ENCODE assay signal across 21 cellular contexts in genomic region chr5:95816341-95816740, GRCh38. TPM values are rescaled to one million over a fixed set of nuclear protein-coding genes. Genes with fewer than 3 reads are reported as not detected.
A peak's percentile ranks its signal among the peaks of the same experiment; 100 is the strongest.
DNase-seq lines count a peak whose midpoint lies in the region; ATAC-seq, FAIRE-seq and TF ChIP-seq lines count a peak whose summit lies in the region.
"Had no signal": no experiment of that assay in that cellular context is flagged by ENCODE, and none has a peak within 500 bp of the region (broad histone marks: within the 10 kb centered on the region; RNA-seq: fewer than 3 reads in every experiment).

No MANE protein-coding gene starts in this region.

- no peaks in the 10 kb centered on the region for H3K9me3 Mint-ChIP-seq in activated naive CD4-positive, alpha-beta T cell treated with anti-CD3 and anti-CD28 coated beads for 36 hours
- H3K9me3 Mint-ChIP-seq in T-helper 2 cell treated with Interferon-gamma antibody and Interleukin-4, amounts not matched to agents 5 μg/mL and 100 μg/mL, for 36 hours, result no peaks in the 10 kb centered on the region
- H3K9me3 Mint-ChIP-seq: dendritic cell treated with granulocyte-macrophage colony-stimulating factor and Interleukin-4, amounts not matched to agents 40 ng/mL and 50 ng/mL, for 4 days; stimulated activated naive B cell treated with anti-CD40 and anti-IgM and Interleukin-4, amounts not matched to agents 10 μg/mL and 1 μg/mL and 100 μg/mL, for 72 hours had no signal

- H3K4me1 ChIP-seq in OCI-LY1 (ENCODE audit: insufficient read depth, low read length, severe bottlenecking), result peaks cover 54% of the 10 kb centered on the region
- H3K4me1 ChIP-seq in H1 (replicated peaks in 1 of 4; ENCODE audit: control insufficient read depth in 3 of 4, insufficient read depth in 4 of 4, low read length in 3 of 4), result peaks cover 2 to 17% (median 7%) of the 10 kb centered on the region in 4 experiments; a peak in 5 of 7 replicates
- H3K4me1 ChIP-seq in stomach, result peaks cover 54 to 75% (median 66%) of the 10 kb centered on the region in 4 donors

- intact Hi-C loops in activated naive CD4-positive, alpha-beta T cell treated with anti-CD3 and anti-CD28 coated beads for 36 hours (cut with micrococcal nuclease), result loop anchor here (5.0 kb wide), 1 partner anchor 1081 kb away; no protein-coding TSS in a partner anchor
- intact Hi-C loops in stomach (cut with DNase I; ENCODE audit: low total_unique reads), result no loop called here

- no peak overlapping the region for H4K5ac ChIP-seq in H1 (ENCODE audit: insufficient read length, low read depth, low read length)

- H3K14ac ChIP-seq in H1 (ENCODE audit: insufficient read length), result no peak overlapping the region

- 85% methylated on average over 8 of the region's 8 CpGs; no CpG with 5 or more reads in 1 of the 2 experiments for WGBS in H1 (ENCODE audit: extremely low coverage in 1 of 2, insufficient coverage in 1 of 2, insufficient read length in 1 of 2, insufficient replicate concordance in 2 of 2, low coverage in 1 of 2, low lambda C conversion rate in 2 of 2, missing lambda C conversion rate in 1 of 2), 2 experiments
- WGBS in stomach, 5 donors, result 84 to 92% (median 89%) methylated on average over 8 of the region's 8 CpGs

- no peak overlapping the region for H2AFZ ChIP-seq in OCI-LY1 (ENCODE audit: low read length)
- no peak overlapping the region for H2AFZ ChIP-seq in H1 (ENCODE audit: low read length)

- TF ChIP-seq RAD21 in H1 (IDR thresholded peaks at IDR 0.05 in 1 of 2, conservative IDR thresholded peaks at IDR 0.05 in 1 of 2; ENCODE audit: low read depth in 2 of 2, low read length in 2 of 2), result no peak

- H2BK5ac ChIP-seq in H1 (ENCODE audit: low read depth, low read length), result no peak overlapping the region

- H3K4ac ChIP-seq in H1 (replicated peaks; ENCODE audit: insufficient read length, low read depth, low read length), result no peak overlapping the region

- no peaks in the 10 kb centered on the region for H3K79me1 ChIP-seq in H1 (ENCODE audit: low read depth, low read length)

- H3K4me3 Mint-ChIP-seq in activated naive CD4-positive, alpha-beta T cell treated with anti-CD3 and anti-CD28 coated beads for 36 hours, result no peak overlapping the region
- no peak overlapping the region for H3K4me3 Mint-ChIP-seq in T-helper 2 cell treated with Interferon-gamma antibody and Interleukin-4, amounts not matched to agents 5 μg/mL and 100 μg/mL, for 36 hours
- H3K4me3 Mint-ChIP-seq: dendritic cell treated with granulocyte-macrophage colony-stimulating factor and Interleukin-4, amounts not matched to agents 40 ng/mL and 50 ng/mL, for 4 days; stimulated activated naive B cell treated with anti-CD40 and anti-IgM and Interleukin-4, amounts not matched to agents 10 μg/mL and 1 μg/mL and 100 μg/mL, for 72 hours had no signal

- TF ChIP-seq POLR2A in H1 (IDR thresholded peaks at IDR 0.05; ENCODE audit: control extremely low read depth in 1 of 2, low read depth in 2 of 2, low read length in 2 of 2), result no peak
- TF ChIP-seq POLR2A in stomach (IDR thresholded peaks at IDR 0.05), result no peak

- no peak overlapping the region for H4K91ac ChIP-seq in H1 (replicated peaks; ENCODE audit: insufficient read length, low read length)

- no peak for TF ChIP-seq CTCF in OCI-LY1 (IDR thresholded peaks at IDR 0.05; ENCODE audit: low read length)
- no peak for TF ChIP-seq CTCF in H1 (IDR thresholded peaks at IDR 0.05; ENCODE audit: control extremely low read depth in 1 of 3, insufficient read depth in 1 of 3, low read depth in 1 of 3, low read length in 3 of 3)
- no peak for TF ChIP-seq CTCF in stomach (IDR thresholded peaks at IDR 0.05)

- no peaks in the 10 kb centered on the region for H4K20me1 ChIP-seq in OCI-LY1 (ENCODE audit: insufficient read depth, low read length)
- H4K20me1 ChIP-seq in H1 (replicated peaks in 1 of 2; ENCODE audit: control insufficient read depth in 1 of 2, insufficient read depth in 2 of 2, low read length in 2 of 2), result no peaks in the 10 kb centered on the region

- ATAC-seq in HG02763 (IDR thresholded peaks at IDR 0.05; ENCODE audit: unreplicated experiment), result no peak
- ATAC-seq: left cardiac atrium; SK-N-SH treated with all-trans-retinoic acid at 6 μM for 48 hours; stimulated activated naive B cell treated with anti-CD40 and anti-IgM and Interleukin-4, amounts not matched to agents 10 μg/mL and 1 μg/mL and 100 μg/mL, for 72 hours had no signal

- H3K4me3 ChIP-seq in OCI-LY1 (ENCODE audit: low read depth, low read length, poor library complexity, severe bottlenecking) (no peak overlapping the region), H1 (ENCODE audit: extremely low read depth in 1 of 4, insufficient read depth in 2 of 4, low read depth in 3 of 4, low read length in 4 of 4) (no peak overlapping the region), stomach (peak overlapping the region in 1 of 4 donors; percentile 77)

- peak overlapping the region; percentile 91 for H3K27ac Mint-ChIP-seq in activated naive CD4-positive, alpha-beta T cell treated with anti-CD3 and anti-CD28 coated beads for 36 hours
- H3K27ac Mint-ChIP-seq in T-helper 2 cell treated with Interferon-gamma antibody and Interleukin-4, amounts not matched to agents 5 μg/mL and 100 μg/mL, for 36 hours, result no peak overlapping the region

- FAIRE-seq in H1 (lab: Jason Lieb, UNC), result no peak
- FAIRE-seq: frontal cortex had no signal

- H3K9ac ChIP-seq in OCI-LY1 (ENCODE audit: low read length) (no peak overlapping the region), H1 (replicated peaks in 1 of 4; ENCODE audit: extremely low read depth in 1 of 4, low read depth in 3 of 4, low read length in 3 of 4) (no peak overlapping the region)

- H2BK15ac ChIP-seq in H1 (ENCODE audit: low read length), result no peak overlapping the region

- no peak overlapping the region for H2BK12ac ChIP-seq in H1 (ENCODE audit: low read depth, low read length)

- TF ChIP-seq EP300 in H1 (IDR thresholded peaks at IDR 0.05; ENCODE audit: borderline replicate concordance in 1 of 2, low read depth in 2 of 2, low read length in 2 of 2) (no peak), stomach (IDR thresholded peaks at IDR 0.05) (no peak)

- peak overlapping the region; percentile 50 for H3K27ac ChIP-seq in OCI-LY1 (ENCODE audit: low read depth, low read length, poor library complexity, severe bottlenecking)
- H3K27ac ChIP-seq in H1 (ENCODE audit: low read depth, low read length), result no peak overlapping the region
- H3K27ac ChIP-seq in stomach, result peak overlapping the region in 3 of 5 donors; percentile 66 to 96 (median 73)
- H3K27ac ChIP-seq: VCaP had no signal

- H3K4me2 ChIP-seq in OCI-LY1 (ENCODE audit: low read length), result no peak overlapping the region
- no peak overlapping the region for H3K4me2 ChIP-seq in H1 (ENCODE audit: insufficient read depth in 1 of 2, low read depth in 2 of 2, low read length in 2 of 2)

- H4K8ac ChIP-seq in H1 (ENCODE audit: extremely low read depth, insufficient read depth, low read length), result no peak overlapping the region

- H3K27me3 Mint-ChIP-seq in activated naive CD4-positive, alpha-beta T cell treated with anti-CD3 and anti-CD28 coated beads for 36 hours (ENCODE audit: low read depth), result no peaks in the 10 kb centered on the region
- H3K27me3 Mint-ChIP-seq in T-helper 2 cell treated with Interferon-gamma antibody and Interleukin-4, amounts not matched to agents 5 μg/mL and 100 μg/mL, for 36 hours (ENCODE audit: low read depth), result no peaks in the 10 kb centered on the region
- H3K27me3 Mint-ChIP-seq: dendritic cell treated with granulocyte-macrophage colony-stimulating factor and Interleukin-4, amounts not matched to agents 40 ng/mL and 50 ng/mL, for 4 days; stimulated activated naive B cell treated with anti-CD40 and anti-IgM and Interleukin-4, amounts not matched to agents 10 μg/mL and 1 μg/mL and 100 μg/mL, for 72 hours had no signal

- H3K79me2 ChIP-seq in OCI-LY1 (ENCODE audit: insufficient read depth, low read length), result no peaks in the 10 kb centered on the region
- H3K79me2 ChIP-seq in H1 (ENCODE audit: control insufficient read depth in 1 of 2, insufficient read depth in 2 of 2, low read length in 2 of 2), result no peaks in the 10 kb centered on the region

- H3K23me2 ChIP-seq in H1 (ENCODE audit: low read depth, low read length), result no peaks in the 10 kb centered on the region

- peaks cover 80% of the 10 kb centered on the region for H3K4me1 Mint-ChIP-seq in activated naive CD4-positive, alpha-beta T cell treated with anti-CD3 and anti-CD28 coated beads for 36 hours (ENCODE audit: low read depth)
- peaks cover 55% of the 10 kb centered on the region for H3K4me1 Mint-ChIP-seq in T-helper 2 cell treated with Interferon-gamma antibody and Interleukin-4, amounts not matched to agents 5 μg/mL and 100 μg/mL, for 36 hours (ENCODE audit: low read depth)

- H3K27me3 ChIP-seq in OCI-LY1 (ENCODE audit: insufficient read depth, low read length) (no peaks in the 10 kb centered on the region), H1 (replicated peaks in 1 of 4; ENCODE audit: control insufficient read depth in 3 of 4, extremely low read depth in 1 of 4, insufficient read depth in 3 of 4, low read length in 3 of 4) (peaks cover 0 to 1% (median 0%) of the 10 kb centered on the region in 4 experiments; a peak in 1 of 7 replicates), stomach (no peaks in the 10 kb centered on the region)
- H3K27me3 ChIP-seq: upper lobe of left lung had no signal

- no peaks in the 10 kb centered on the region for H3F3A ChIP-seq in OCI-LY1 (ENCODE audit: insufficient read depth, low read length)

- no peak overlapping the region for H3K56ac ChIP-seq in H1 (replicated peaks; ENCODE audit: insufficient read length, low read depth, low read length)

- POLR2A ChIA-PET in H1 (lab: Charles Lee; ENCODE audit: partially characterized antibody), result interaction anchor here (0.6 kb wide), 1 partner anchor 227 kb away, joined by 4 read pairs; no protein-coding TSS in a partner anchor

- H3K18ac ChIP-seq in H1 (ENCODE audit: extremely low read depth, low read length), result no peak overlapping the region

- H2AK5ac ChIP-seq in H1 (ENCODE audit: low read depth, low read length), result no peak overlapping the region

- DNase-seq in activated naive CD4-positive, alpha-beta T cell treated with anti-CD3 and anti-CD28 coated beads for 36 hours, result no peak
- no peak for DNase-seq in activated naive CD4-positive, alpha-beta T cell treated with Interleukin-2 at 50 U/mL for 16 hours
- DNase-seq in H1 (ENCODE audit: low read depth in 1 of 2, low spot score in 2 of 2) (no peak), stomach (no peak), NCI-H82 (lab: John Stamatoyannopoulos, UW) (no peak)
- DNase-seq in T-helper 2 cell treated with Interferon-gamma antibody and Interleukin-4, amounts not matched to agents 5 μg/mL and 100 μg/mL, for 36 hours (ENCODE audit: low spot score), result no peak
- DNase-seq: EL; GOT3; left cardiac atrium; midbrain; NCI-H187; NCI-H446 treated with DMSO at 0.1 percent for 48 hours; retina; stimulated activated naive B cell treated with anti-CD40 and anti-IgM and Interleukin-4, amounts not matched to agents 10 μg/mL and 1 μg/mL and 100 μg/mL, for 72 hours; upper lobe of left lung had no signal

- H2BK20ac ChIP-seq in H1 (ENCODE audit: low read length), result no peak overlapping the region

- CTCF ChIA-PET in activated naive CD4-positive, alpha-beta T cell treated with anti-CD3 and anti-CD28 coated beads for 36 hours (lab: Charles Lee), result interaction anchor here (1.0 to 3.1 kb wide), 4 partner anchors 19 to 35 kb away, joined by 4 to 13 read pairs (median 6); no protein-coding TSS in a partner anchor
- CTCF ChIA-PET in H1 (lab: Charles Lee; ENCODE audit: partially characterized antibody), result interaction anchor here (0.8 to 1.5 kb wide), 5 partner anchors 9 to 46 kb away, joined by 3 to 5 read pairs (median 3); no protein-coding TSS in a partner anchor

- H2BK120ac ChIP-seq in H1 (replicated peaks; ENCODE audit: low read depth, low read length), result no peak overlapping the region

- no peak overlapping the region for H3K23ac ChIP-seq in H1 (ENCODE audit: insufficient read length)

- no peaks in the 10 kb centered on the region for H3K9me2 ChIP-seq in OCI-LY1 (ENCODE audit: low read depth, low read length)

- H3K36me3 ChIP-seq in OCI-LY1 (ENCODE audit: insufficient read depth, low read length), result peaks cover 11% of the 10 kb centered on the region; the same call in 1 of the 2 replicates
- H3K36me3 ChIP-seq in H1 (ENCODE audit: control insufficient read depth in 2 of 4, insufficient read depth in 4 of 4, low read length in 3 of 4), result no peaks in the 10 kb centered on the region
- peaks cover 0 to 58% (median 39%) of the 10 kb centered on the region in 4 donors for H3K36me3 ChIP-seq in stomach

- H3K9me3 ChIP-seq in OCI-LY1 (ENCODE audit: low read length) (no peaks in the 10 kb centered on the region), H1 (ENCODE audit: insufficient read depth in 2 of 2, low read depth in 1 of 2, low read length in 1 of 2) (no peaks in the 10 kb centered on the region), stomach (no peaks in the 10 kb centered on the region)
- H3K9me3 ChIP-seq: upper lobe of left lung had no signal

- H3K36me3 Mint-ChIP-seq in activated naive CD4-positive, alpha-beta T cell treated with anti-CD3 and anti-CD28 coated beads for 36 hours (ENCODE audit: low read depth), result peaks cover 20% of the 10 kb centered on the region
- peaks cover 56% of the 10 kb centered on the region for H3K36me3 Mint-ChIP-seq in T-helper 2 cell treated with Interferon-gamma antibody and Interleukin-4, amounts not matched to agents 5 μg/mL and 100 μg/mL, for 36 hours (ENCODE audit: low read depth)

RNA-seq across cellular contexts. Expression of gene GLRX, which starts 6.2 kb away (rescaled TPM):
- 10 to 100 TPM; 50.4 to 51.1 TPM for total RNA-seq in activated naive CD4-positive, alpha-beta T cell treated with anti-CD3 and anti-CD28 coated beads for 36 hours
- 21.6 and 22.9 TPM in 2 replicates for total RNA-seq in H1 (2021; fragmentation: NEBNext Ultra II Directional; extraction: Animal tissue kit (Norgen Biotek cat#: 25700))
- polyA plus RNA-seq in H1 (2011; rRNA removed) (13.2 and 31.2 TPM in 2 replicates), stomach (100 to 1,000 TPM in 1 of 3 donors, 10 to 100 TPM in 2; 51.0 to 211 (median 65.7) TPM)
- polyA plus RNA-seq in H1 (2011; cell fraction: cytosol; rRNA removed), result 49.0 TPM
- polyA plus RNA-seq in H1 (2011; cell fraction: nucleus; rRNA removed), result 23.8 TPM
- 47.6 to 52.5 TPM (median 49.8 TPM) in 4 replicates for polyA plus RNA-seq in H1 (2012, experiment 1 of 2)
- polyA plus RNA-seq in H1 (2012, experiment 2 of 2), result 6.8 TPM
- 21.4 TPM for polyA plus RNA-seq in H1 (2013, experiment 1 of 2)
- 21.3 TPM for polyA plus RNA-seq in H1 (2013, experiment 2 of 2)
- polyA minus RNA-seq in H1 (2011; rRNA and poly(A)+ RNA removed), result 23.9 and 28.2 TPM in 2 replicates
- 8.4 TPM for polyA minus RNA-seq in H1 (2011; cell fraction: cytosol; rRNA and poly(A)+ RNA removed)
- 34.3 TPM for polyA minus RNA-seq in H1 (2011; cell fraction: nucleus; rRNA and poly(A)+ RNA removed)
- total RNA-seq in stomach, result 10 to 100 TPM; 11.3 to 30.4 (median 14.0) TPM
